ENCODE assay signal across 1 cellular context in genomic region chr22:50210378-50211139, GRCh38.
TF ChIP-seq lines count a peak whose summit lies in the region.

No MANE protein-coding gene starts in this region.

TF ChIP-seq in GM12878, 131 proteins besides CTCF, POLR2A, EP300 and RAD21:
- TF ChIP-seq JUND (IDR thresholded peaks at IDR 0.05; ENCODE audit: low read depth, low read length): no peak
- TF ChIP-seq JUNB (IDR thresholded peaks at IDR 0.05): no peak
- no peak for TF ChIP-seq NBN (IDR thresholded peaks at IDR 0.05)
- TF ChIP-seq CHD1 (IDR thresholded peaks at IDR 0.05; ENCODE audit: low read depth, low read length): no peak
- TF ChIP-seq BACH1 (IDR thresholded peaks at IDR 0.05; ENCODE audit: borderline replicate concordance): no peak
- TF ChIP-seq TAF1 (IDR thresholded peaks at IDR 0.05; ENCODE audit: borderline replicate concordance, low read depth, low read length): no peak
- TF ChIP-seq PML (IDR thresholded peaks at IDR 0.05; ENCODE audit: low read length): no peak
- TF ChIP-seq FOXM1 (IDR thresholded peaks at IDR 0.05; ENCODE audit: low read depth, low read length): no peak
- no peak for TF ChIP-seq BCL11A (IDR thresholded peaks at IDR 0.05; ENCODE audit: low read depth, low read length)
- TF ChIP-seq SMARCA5 (IDR thresholded peaks at IDR 0.05): no peak
